14 cellular contexts compared by ENCODE assay signal in the genomic region with DNA sequence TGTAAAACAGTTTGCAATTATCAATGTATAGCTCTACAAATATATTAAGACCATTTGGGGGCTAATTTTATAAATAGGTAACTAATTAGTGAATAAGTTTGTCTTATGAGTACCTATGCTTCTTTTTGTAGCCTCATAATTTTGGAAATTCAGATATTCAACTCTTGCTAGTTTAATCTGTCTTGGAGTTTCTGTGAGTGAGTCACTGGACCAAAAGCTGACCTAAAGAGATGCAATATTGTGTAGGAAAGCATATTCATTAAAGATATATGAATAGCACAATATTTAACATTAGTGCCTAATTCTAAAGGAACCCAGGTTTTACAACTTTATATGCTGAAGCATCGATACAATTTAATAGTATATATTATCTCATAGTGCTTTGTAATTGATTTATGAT.
DNase-seq lines count a peak whose midpoint lies in the region; ATAC-seq and TF ChIP-seq lines count a peak whose summit lies in the region.
"Had no signal": no experiment of that assay in that cellular context is flagged by ENCODE, and none has a peak within 500 bp of the region (broad histone marks: within the 10 kb centered on the region; RNA-seq: fewer than 3 reads in every experiment).

No MANE protein-coding gene starts in this region.

- H3K9me2 ChIP-seq in GM23248 (ENCODE audit: insufficient read depth), result no peaks in the 10 kb centered on the region

- in situ Hi-C loops in GM23248 (cut with MboI), result no loop called here

- H3K4me3 ChIP-seq in GM23248, result no peak overlapping the region
- no peak overlapping the region for H3K4me3 ChIP-seq in fibroblast of pulmonary artery (replicated peaks; ENCODE audit: low read depth, low read length)
- H3K4me3 ChIP-seq in thoracic aorta, result peak overlapping the region; percentile 43
- H3K4me3 ChIP-seq: BLaER1 treated with 17β-estradiol and CSF1 and Interleukin-3, amounts not matched to agents 10 nM and 100 nM; GM12878; GM23338 had no signal

- POLR2A ChIA-PET in CD4-positive, alpha-beta T cell (lab: Charles Lee), result no interaction called here

- DNase-seq in GM23248, result peak; percentile 41
- no peak for DNase-seq in chondrocyte (ENCODE audit: low spot score)
- DNase-seq in fibroblast of pulmonary artery (ENCODE audit: low read depth), result peak; percentile 14
- no peak for DNase-seq in thoracic aorta (ENCODE audit: low spot score)
- no peak for DNase-seq in activated naive CD4-positive, alpha-beta T cell (lab: John Stamatoyannopoulos, UW)
- DNase-seq in CD4-positive, alpha-beta T cell, result no peak
- no peak for DNase-seq in CD1c-positive myeloid dendritic cell (ENCODE audit: extremely low spot score)
- DNase-seq: 8988T; CD4-positive, alpha-beta memory T cell; DMS79; H7 had no signal

- no peak for ATAC-seq in thoracic aorta (ENCODE audit: insufficient number of reproducible peaks, low FRiP score, low read depth)
- no peak for ATAC-seq in CD4-positive, alpha-beta T cell (ENCODE audit: poor library complexity)
- ATAC-seq: GM12878, GM23338 had no signal

- no peaks in the 10 kb centered on the region for H3K79me2 ChIP-seq in GM23248 (ENCODE audit: insufficient read depth)

- no peaks in the 10 kb centered on the region for H3F3A ChIP-seq in GM23248 (ENCODE audit: insufficient read depth)

- intact Hi-C loops in CD4-positive, alpha-beta T cell (cut with DNase I, micrococcal nuclease), result no loop called here

- TF ChIP-seq CTCF in chondrocyte (IDR thresholded peaks at IDR 0.05) (no peak), fibroblast of pulmonary artery (IDR thresholded peaks at IDR 0.05; ENCODE audit: low read length, missing control alignments) (no peak), thoracic aorta (IDR thresholded peaks at IDR 0.05) (no peak)
- TF ChIP-seq CTCF in CD4-positive, alpha-beta T cell (IDR thresholded peaks at IDR 0.05), result no peak

- H3K4me1 ChIP-seq in GM23248 (ENCODE audit: insufficient read depth) (peaks cover 7% of the 10 kb centered on the region), thoracic aorta (ENCODE audit: control insufficient read depth in 1 of 2, low read depth in 2 of 2) (peaks cover 10 to 46% of the 10 kb centered on the region in 2 donors)

- H4K20me1 ChIP-seq in GM23248 (ENCODE audit: insufficient read depth), result no peaks in the 10 kb centered on the region

- H3K9me3 Mint-ChIP-seq in chondrocyte (ENCODE audit: low read depth), result peaks cover 6% of the 10 kb centered on the region
- no peaks in the 10 kb centered on the region for H3K9me3 Mint-ChIP-seq in CD4-positive, alpha-beta T cell
- H3K9me3 Mint-ChIP-seq: GM23338 had no signal

- no peaks in the 10 kb centered on the region for H3K27me3 Mint-ChIP-seq in chondrocyte (ENCODE audit: low read depth)
- no peaks in the 10 kb centered on the region for H3K27me3 Mint-ChIP-seq in CD4-positive, alpha-beta T cell
- H3K27me3 Mint-ChIP-seq: CD4-positive, alpha-beta memory T cell had no signal

- H3K27ac Mint-ChIP-seq in chondrocyte (ENCODE audit: unreplicated experiment), result peak overlapping the region; percentile 85
- H3K27ac Mint-ChIP-seq in CD4-positive, alpha-beta T cell, result no peak overlapping the region
- H3K27ac Mint-ChIP-seq: CD4-positive, alpha-beta memory T cell; GM23338 had no signal

- 93 to 100% methylated on average over 1 of the region's 1 CpG for WGBS in GM23248 (ENCODE audit: low coverage in 1 of 2, low lambda C conversion rate in 2 of 2, missing lambda C conversion rate in 2 of 2), 2 experiments

- no peak overlapping the region; the same call in 1 of the 2 replicates for H2AFZ ChIP-seq in GM23248
- H2AFZ ChIP-seq: GM23338 had no signal

- H3K4me1 Mint-ChIP-seq in chondrocyte (ENCODE audit: low read depth), result peaks cover 24% of the 10 kb centered on the region
- no peaks in the 10 kb centered on the region for H3K4me1 Mint-ChIP-seq in CD4-positive, alpha-beta T cell (ENCODE audit: low read depth)
- H3K4me1 Mint-ChIP-seq: CD4-positive, alpha-beta memory T cell had no signal

- no peak overlapping the region for H3K27ac ChIP-seq in GM23248
- H3K27ac ChIP-seq in thoracic aorta, result peak overlapping the region; percentile 45 to 58
- no peak overlapping the region for H3K27ac ChIP-seq in CD4-positive, alpha-beta T cell (ENCODE audit: low read depth, low read length)
- H3K27ac ChIP-seq: BLaER1 treated with 17β-estradiol and CSF1 and Interleukin-3, amounts not matched to agents 10 nM and 100 nM had no signal

- H3K9me3 ChIP-seq in GM23248 (ENCODE audit: low read depth) (no peaks in the 10 kb centered on the region), thoracic aorta (no peaks in the 10 kb centered on the region)
- no peaks in the 10 kb centered on the region for H3K9me3 ChIP-seq in CD4-positive, alpha-beta T cell (ENCODE audit: control insufficient read depth, low read length)

- H3K36me3 Mint-ChIP-seq in chondrocyte (ENCODE audit: low read depth), result no peaks in the 10 kb centered on the region
- no peaks in the 10 kb centered on the region for H3K36me3 Mint-ChIP-seq in CD4-positive, alpha-beta T cell (ENCODE audit: low read depth)
- H3K36me3 Mint-ChIP-seq: CD4-positive, alpha-beta memory T cell had no signal

- H3K4me2 ChIP-seq in GM23248 (ENCODE audit: unreplicated experiment), result no peak overlapping the region
- H3K4me2 ChIP-seq: GM23338 had no signal

- no peaks in the 10 kb centered on the region for H3K27me3 ChIP-seq in GM23248 (replicated peaks; ENCODE audit: insufficient read depth)
- H3K27me3 ChIP-seq in thoracic aorta (replicated peaks; ENCODE audit: insufficient read depth), result no peaks in the 10 kb centered on the region
- H3K27me3 ChIP-seq in CD4-positive, alpha-beta T cell (ENCODE audit: control insufficient read depth, insufficient read depth, low read length), result no peaks in the 10 kb centered on the region
- H3K27me3 ChIP-seq: BLaER1 treated with 17β-estradiol and CSF1 and Interleukin-3, amounts not matched to agents 10 nM and 100 nM had no signal

- no peak overlapping the region for H3K4me3 Mint-ChIP-seq in chondrocyte (ENCODE audit: unreplicated experiment)
- no peak overlapping the region for H3K4me3 Mint-ChIP-seq in CD4-positive, alpha-beta T cell
- H3K4me3 Mint-ChIP-seq: CD4-positive, alpha-beta memory T cell; GM23338 had no signal

- CTCF ChIA-PET in CD4-positive, alpha-beta T cell (lab: Charles Lee), result no interaction called here

- H3K36me3 ChIP-seq in GM23248 (ENCODE audit: low read depth) (no peaks in the 10 kb centered on the region), thoracic aorta (no peaks in the 10 kb centered on the region)

- no peak overlapping the region for H3K9ac ChIP-seq in GM23248
- H3K9ac ChIP-seq: BLaER1 treated with 17β-estradiol and CSF1 and Interleukin-3, amounts not matched to agents 10 nM and 100 nM had no signal

Comparison
In these comparisons a context has a peak if more than half of its experiments do, and no peak if none do; other contexts are left out.
1. DNase-seq: peak in GM23248 (single experiment) and fibroblast of pulmonary artery (single experiment); none in chondrocyte (single experiment), thoracic aorta (single experiment), activated naive CD4-positive, alpha-beta T cell (0 of 4), CD4-positive, alpha-beta T cell (0 of 10) and CD1c-positive myeloid dendritic cell (single experiment).
2. H3K27ac ChIP-seq: peak in thoracic aorta (2 of 2); none in GM23248 (single experiment) and CD4-positive, alpha-beta T cell (single experiment).